Comparison of ENCODE assay signal across 13 cellular contexts in genomic region chr10:133235891-133236321, GRCh38. TPM values are rescaled to one million over a fixed set of nuclear protein-coding genes. Genes with fewer than 3 reads are reported as not detected.
DNase-seq lines count a peak whose midpoint lies in the region; ATAC-seq and TF ChIP-seq lines count a peak whose summit lies in the region.
"Had no signal": no experiment of that assay in that cellular context is flagged by ENCODE, and none has a peak within 500 bp of the region (broad histone marks: within the 10 kb centered on the region; RNA-seq: fewer than 3 reads in every experiment).

No MANE protein-coding gene starts in this region.

- POLR2A ChIA-PET in CD4-positive, alpha-beta T cell (lab: Charles Lee): no interaction called here
- POLR2A ChIA-PET in SK-N-SH (lab: Yijun Ruan, JAX): no interaction called here

- intact Hi-C loops in CD4-positive, alpha-beta T cell (cut with DNase I, micrococcal nuclease): no loop called here

- TF ChIP-seq POLR2A in NB4 (IDR thresholded peaks at IDR 0.05; ENCODE audit: extremely low read depth, insufficient read length): no peak
- no peak for TF ChIP-seq POLR2A in gastroesophageal sphincter (IDR thresholded peaks at IDR 0.05)

- H3K9me2 ChIP-seq in SK-N-SH: no peaks in the 10 kb centered on the region

- H3K27me3 Mint-ChIP-seq in CD4-positive, alpha-beta T cell: peaks cover 65% of the 10 kb centered on the region
- H3K27me3 Mint-ChIP-seq in nephron progenitor cell (ENCODE audit: low read depth, poor library complexity): peaks cover 83% of the 10 kb centered on the region

- peaks cover 14% of the 10 kb centered on the region for H3K4me1 Mint-ChIP-seq in CD4-positive, alpha-beta T cell (ENCODE audit: low read depth)
- peaks cover 29% of the 10 kb centered on the region for H3K4me1 Mint-ChIP-seq in nephron progenitor cell

- no peak overlapping the region for H3K27ac Mint-ChIP-seq in CD4-positive, alpha-beta T cell
- H3K27ac Mint-ChIP-seq in nephron progenitor cell: no peak overlapping the region

- CTCF ChIA-PET in CD4-positive, alpha-beta T cell (lab: Charles Lee): no interaction called here
- CTCF ChIA-PET in SK-N-SH (lab: Yijun Ruan, JAX): no interaction called here

- TF ChIP-seq EP300 in gastroesophageal sphincter (IDR thresholded peaks at IDR 0.05) (no peak), SK-N-SH (IDR thresholded peaks at IDR 0.05; ENCODE audit: borderline replicate concordance in 1 of 2, low read depth in 1 of 2, low read length in 1 of 2) (no peak)

- H4K20me1 ChIP-seq in SK-N-SH (ENCODE audit: insufficient read depth): no peaks in the 10 kb centered on the region

- H3K9ac ChIP-seq in SK-N-SH: no peak overlapping the region

- H3K27ac ChIP-seq in CD4-positive, alpha-beta T cell (ENCODE audit: low read depth, low read length): no peak overlapping the region
- H3K27ac ChIP-seq in gastroesophageal sphincter (peak overlapping the region in 1 of 4 donors; percentile 24), SK-N-SH (ENCODE audit: low read depth in 2 of 2, low read length in 1 of 2) (no peak overlapping the region)

- H3K4me3 Mint-ChIP-seq in CD4-positive, alpha-beta T cell: peak overlapping the region; percentile 45
- peak overlapping the region; percentile 59 for H3K4me3 Mint-ChIP-seq in nephron progenitor cell

- no peak overlapping the region for H3K4me3 ChIP-seq in NB4 (ENCODE audit: low read depth, low read length)
- peak overlapping the region in 1 of 2 donors; percentile 40 for H3K4me3 ChIP-seq in gastroesophageal sphincter
- H3K4me3 ChIP-seq in SK-N-SH (ENCODE audit: low read depth in 2 of 2, low read length in 1 of 2): no peak overlapping the region
- H3K4me3 ChIP-seq: HAP-1 had no signal

- no peak for DNase-seq in CD4-positive, alpha-beta T cell
- DNase-seq in NB4 (ENCODE audit: low read depth): peak; percentile 59
- no peak for DNase-seq in nephron progenitor cell
- no peak for DNase-seq in SK-N-SH
- DNase-seq: NCI-H2171 treated with DMSO at 0.1 percent for 48 hours, RPMI8226 had no signal

- no peaks in the 10 kb centered on the region for H3K36me3 Mint-ChIP-seq in CD4-positive, alpha-beta T cell (ENCODE audit: low read depth)
- no peaks in the 10 kb centered on the region for H3K36me3 Mint-ChIP-seq in nephron progenitor cell (ENCODE audit: low read depth)

- H3K9me3 ChIP-seq in CD4-positive, alpha-beta T cell (ENCODE audit: control insufficient read depth, low read length): no peaks in the 10 kb centered on the region
- H3K9me3 ChIP-seq in gastroesophageal sphincter (no peaks in the 10 kb centered on the region), SK-N-SH (no peaks in the 10 kb centered on the region)
- H3K9me3 ChIP-seq: HAP-1 had no signal

- no peak for TF ChIP-seq CTCF in CD4-positive, alpha-beta T cell (IDR thresholded peaks at IDR 0.05)
- TF ChIP-seq CTCF in NB4 (IDR thresholded peaks at IDR 0.05; ENCODE audit: low read depth, low read length) (no peak), gastroesophageal sphincter (IDR thresholded peaks at IDR 0.05) (no peak), nephron progenitor cell (IDR thresholded peaks at IDR 0.05) (no peak), SK-N-SH (IDR thresholded peaks at IDR 0.05) (no peak)

- H3K36me3 ChIP-seq in gastroesophageal sphincter (no peaks in the 10 kb centered on the region), SK-N-SH (replicated peaks in 1 of 2; ENCODE audit: control insufficient read depth in 1 of 2, insufficient read depth in 2 of 2, low read length in 1 of 2) (no peaks in the 10 kb centered on the region)
- H3K36me3 ChIP-seq: HAP-1 had no signal

- peak; percentile 32 for ATAC-seq in CD4-positive, alpha-beta T cell (ENCODE audit: poor library complexity)
- ATAC-seq in gastroesophageal sphincter (peak; percentile 41), HG03439 (IDR thresholded peaks at IDR 0.05; ENCODE audit: unreplicated experiment) (no peak), GM21390 (IDR thresholded peaks at IDR 0.05; ENCODE audit: unreplicated experiment) (no peak), HG03565 (IDR thresholded peaks at IDR 0.05; ENCODE audit: unreplicated experiment) (no peak)

- no peak for TF ChIP-seq RAD21 in SK-N-SH (IDR thresholded peaks at IDR 0.05; ENCODE audit: low read length)

- H3F3A ChIP-seq in SK-N-SH (replicated peaks; ENCODE audit: insufficient read depth): no peaks in the 10 kb centered on the region

- whole genome bisulfite sequencing in gastroesophageal sphincter (ENCODE audit: low coverage in 1 of 2), 2 donors: 0% methylated on average over 4 to 8 of the region's 19 CpGs
- WGBS in SK-N-SH (ENCODE audit: low lambda C conversion rate): 7% methylated on average over 9 of the region's 19 CpGs

- peaks cover 56% of the 10 kb centered on the region for H3K27me3 ChIP-seq in CD4-positive, alpha-beta T cell (ENCODE audit: control insufficient read depth, insufficient read depth, low read length)
- H3K27me3 ChIP-seq in gastroesophageal sphincter (peaks cover 98% of the 10 kb centered on the region), SK-N-SH (ENCODE audit: insufficient read depth) (peaks cover 77% of the 10 kb centered on the region)

- no peak overlapping the region for H3K4me2 ChIP-seq in SK-N-SH

- no peak overlapping the region for H2AFZ ChIP-seq in SK-N-SH (ENCODE audit: low read depth)

- no peaks in the 10 kb centered on the region for H3K9me3 Mint-ChIP-seq in CD4-positive, alpha-beta T cell
- peaks cover 4% of the 10 kb centered on the region for H3K9me3 Mint-ChIP-seq in nephron progenitor cell

- H3K4me1 ChIP-seq in gastroesophageal sphincter: peaks cover 0 to 39% (median 7%) of the 10 kb centered on the region in 3 donors
- no peaks in the 10 kb centered on the region for H3K4me1 ChIP-seq in SK-N-SH (ENCODE audit: control insufficient read depth in 1 of 2, insufficient read depth in 2 of 2, low read depth in 1 of 2, low read length in 1 of 2)
- H3K4me1 ChIP-seq: HAP-1 had no signal

- no peaks in the 10 kb centered on the region for H3K79me2 ChIP-seq in SK-N-SH (ENCODE audit: insufficient read depth)

TF ChIP-seq in SK-N-SH, 30 proteins besides CTCF, POLR2A, EP300 and RAD21:
- TF ChIP-seq JUND (IDR thresholded peaks at IDR 0.05) (no peak), GABPA (IDR thresholded peaks at IDR 0.05; ENCODE audit: low read depth) (no peak), GATA2 (CRISPR knock-in tag; IDR thresholded peaks at IDR 0.05) (no peak), RXRA (IDR thresholded peaks at IDR 0.05; ENCODE audit: borderline replicate concordance, low read depth) (no peak), ELF1 (IDR thresholded peaks at IDR 0.05) (no peak), FOXM1 (IDR thresholded peaks at IDR 0.05; ENCODE audit: low read depth) (no peak), TEAD4 (IDR thresholded peaks at IDR 0.05; ENCODE audit: borderline replicate concordance, insufficient read depth) (no peak), FOSL2 (IDR thresholded peaks at IDR 0.05; ENCODE audit: borderline replicate concordance, low read depth) (no peak)

RNA-seq across cellular contexts. Expression of gene VENTX, which starts 1.7 kb away (rescaled TPM):
- total RNA-seq in CD4-positive, alpha-beta T cell: under 1 TPM; 0.11 to 0.14 TPM
- 1 to 10 TPM in 2 of 4 donors, under 1 TPM in 2; 0.66 to 2.3 (median 1.4) TPM for total RNA-seq in gastroesophageal sphincter
- not detected in 2 replicates for polyA plus RNA-seq in SK-N-SH (2012; rRNA removed)
- not detected in 2 replicates for polyA plus RNA-seq in SK-N-SH (2012; cell fraction: cytosol; rRNA removed)
- polyA plus RNA-seq in SK-N-SH (2012; cell fraction: nucleus; rRNA removed): not detected in 2 replicates
- total RNA-seq: LHCN-M2, lung microvascular endothelial cell had no signal

RNA-seq across cellular contexts. Expression of gene UTF1, which starts 5.9 kb away (rescaled TPM):
- not detected for total RNA-seq in CD4-positive, alpha-beta T cell
- not detected for total RNA-seq in gastroesophageal sphincter
- not detected in 2 replicates for polyA plus RNA-seq in SK-N-SH (2012; rRNA removed)
- not detected in 2 replicates for polyA plus RNA-seq in SK-N-SH (2012; cell fraction: cytosol; rRNA removed)
- polyA plus RNA-seq in SK-N-SH (2012; cell fraction: nucleus; rRNA removed): not detected in 2 replicates
- total RNA-seq: LHCN-M2, lung microvascular endothelial cell had no signal

RNA-seq across cellular contexts. Expression of gene ADAM8, which starts 40.8 kb away (rescaled TPM):
- 10 to 100 TPM; 95.6 to 95.9 TPM for total RNA-seq in CD4-positive, alpha-beta T cell
- total RNA-seq in gastroesophageal sphincter: 1 to 10 TPM; 2.0 to 6.6 (median 3.3) TPM
- 1.6 and 1.7 TPM in 2 replicates for polyA plus RNA-seq in SK-N-SH (2012; rRNA removed)
- polyA plus RNA-seq in SK-N-SH (2012; cell fraction: cytosol; rRNA removed): 0.33 and 0.42 TPM in 2 replicates
- polyA plus RNA-seq in SK-N-SH (2012; cell fraction: nucleus; rRNA removed): 13.7 and 16.4 TPM in 2 replicates

Comparison
In these comparisons a context has a peak if more than half of its experiments do, and no peak if none do; other contexts are left out.
1. ATAC-seq: peak in CD4-positive, alpha-beta T cell (single experiment) and gastroesophageal sphincter (single experiment); none in HG03439 (single experiment), GM21390 (single experiment) and HG03565 (single experiment).
2. RNA of gene ADAM8, which starts 40.8 kb away (total RNA-seq): 95.6 to 95.9 TPM in CD4-positive, alpha-beta T cell; 2.0 to 6.6 TPM in gastroesophageal sphincter; every median in the first group is over 10 times any median in the second.